Comparison of ENCODE assay signal across 24 cellular contexts in the genomic region with DNA sequence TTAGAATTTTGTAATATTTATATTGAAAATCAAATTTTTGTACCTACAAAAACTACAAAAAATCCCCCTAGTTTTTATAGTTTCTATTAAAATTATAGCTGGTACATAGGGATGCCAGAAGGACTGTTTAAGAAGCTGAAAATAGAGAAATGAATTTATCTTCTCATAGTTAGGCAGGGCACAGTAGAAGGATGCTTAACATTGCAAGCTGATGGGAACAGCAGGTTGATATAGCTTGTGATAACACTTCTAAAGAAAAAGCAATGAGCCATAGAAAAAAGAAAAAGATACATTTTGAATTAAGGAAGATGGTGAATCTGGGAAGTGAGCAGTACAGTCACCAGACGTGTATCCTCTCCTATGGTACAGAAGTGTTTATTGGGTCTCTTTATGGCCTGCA. TPM values are rescaled to one million over a fixed set of nuclear protein-coding genes. Genes with fewer than 3 reads are reported as not detected.
DNase-seq lines count a peak whose midpoint lies in the region; ATAC-seq, FAIRE-seq and TF ChIP-seq lines count a peak whose summit lies in the region.
"Had no signal": no experiment of that assay in that cellular context is flagged by ENCODE, and none has a peak within 500 bp of the region (broad histone marks: within the 10 kb centered on the region; RNA-seq: fewer than 3 reads in every experiment).

No MANE protein-coding gene starts in this region.

- TF ChIP-seq POLR2A in breast epithelium (IDR thresholded peaks at IDR 0.05): no peak
- TF ChIP-seq POLR2A in HCT116 (IDR thresholded peaks at IDR 0.05; ENCODE audit: borderline replicate concordance, extremely low read depth, insufficient read depth, insufficient read length): no peak

- no peak overlapping the region for H3K4me3 ChIP-seq in breast epithelium
- no peak overlapping the region for H3K4me3 ChIP-seq in HCT116 (replicated peaks in 1 of 2; ENCODE audit: low read depth in 1 of 2, low read length in 2 of 2)
- no peak overlapping the region for H3K4me3 ChIP-seq in kidney (ENCODE audit: low read length in 2 of 2)
- H3K4me3 ChIP-seq: left lung, upper lobe of left lung had no signal

- TF ChIP-seq RAD21 in HCT116 (IDR thresholded peaks at IDR 0.05; ENCODE audit: low read depth): no peak

- no peaks in the 10 kb centered on the region for H4K20me1 ChIP-seq in HCT116 (ENCODE audit: insufficient read depth)

- POLR2A ChIA-PET in MCF 10A (lab: Yijun Ruan, JAX): interaction anchor here (0.7 to 1.9 kb wide), 4 partner anchors 13 to 32 kb away, joined by 3 to 8 read pairs (median 4); a partner anchor contains a TSS
- POLR2A ChIA-PET in HCT116 (lab: Charles Lee): no interaction called here

- no peak overlapping the region for H3K27ac ChIP-seq in breast epithelium
- no peak overlapping the region for H3K27ac ChIP-seq in HCT116 (ENCODE audit: low read depth, low read length)
- H3K27ac ChIP-seq in kidney (ENCODE audit: low read depth in 2 of 2, low read length in 2 of 2): no peak overlapping the region
- H3K27ac ChIP-seq: left lung, upper lobe of left lung, VCaP had no signal

- DNase-seq in MCF 10A (ENCODE audit: unreplicated experiment): no peak
- DNase-seq in breast epithelium (ENCODE audit: low spot score in 2 of 2): no peak
- no peak for DNase-seq in HCT116 (ENCODE audit: low read depth, low spot score)
- no peak for DNase-seq in chondrocyte (ENCODE audit: low spot score)
- no peak for DNase-seq in stimulated activated effector memory CD8-positive, alpha-beta T cell treated with anti-CD3 and anti-CD28 coated beads, Interleukin-12 subunit alpha, Interleukin-12 subunit beta, amount 100 ng/mL, for 72 hours (ENCODE audit: low spot score in 2 of 2)
- DNase-seq in kidney: no peak
- no peak for DNase-seq in HTR-8/SVneo (ENCODE audit: insufficient read length, low spot score)
- DNase-seq: activated CD4-positive, alpha-beta T cell treated with anti-CD3 and anti-CD28 coated beads for 48 hours; aorta; CD4-positive, CD25-positive, alpha-beta regulatory T cell; cortex of kidney; effector memory CD8-positive, alpha-beta T cell; EL; Kasumi-1; left lung; NCI-H2107; T-helper 9 cell; upper lobe of left lung had no signal

- no peaks in the 10 kb centered on the region for H3K4me1 ChIP-seq in breast epithelium
- H3K4me1 ChIP-seq in HCT116 (ENCODE audit: control insufficient read depth in 1 of 2, insufficient read depth in 2 of 2, low read length in 2 of 2): no peaks in the 10 kb centered on the region
- no peaks in the 10 kb centered on the region for H3K4me1 ChIP-seq in kidney (ENCODE audit: control insufficient read depth in 1 of 2, insufficient read depth in 1 of 2, low read depth in 1 of 2, low read length in 2 of 2)

- H3K36me3 Mint-ChIP-seq in MCF 10A (ENCODE audit: insufficient read depth, unreplicated experiment) (peaks cover 20% of the 10 kb centered on the region), chondrocyte (ENCODE audit: low read depth) (peaks cover 4% of the 10 kb centered on the region)
- H3K36me3 Mint-ChIP-seq in stimulated activated effector memory CD8-positive, alpha-beta T cell treated with anti-CD3 and anti-CD28 coated beads, Interleukin-12 subunit alpha, Interleukin-12 subunit beta, amount 100 ng/mL, for 72 hours: peaks cover 18% of the 10 kb centered on the region

- BruUV-seq in MCF 10A (replicated peaks; lab: Mats Ljungman, UMichigan) (TSS peak; percentile 7), HCT116 (replicated peaks; lab: Mats Ljungman, UMichigan) (TSS peak; percentile 3)

- H3K4me3 Mint-ChIP-seq in MCF 10A (ENCODE audit: unreplicated experiment): no peak overlapping the region
- H3K4me3 Mint-ChIP-seq in chondrocyte (ENCODE audit: unreplicated experiment): no peak overlapping the region
- H3K4me3 Mint-ChIP-seq in stimulated activated effector memory CD8-positive, alpha-beta T cell treated with anti-CD3 and anti-CD28 coated beads, Interleukin-12 subunit alpha, Interleukin-12 subunit beta, amount 100 ng/mL, for 72 hours: no peak overlapping the region
- H3K4me3 Mint-ChIP-seq: effector memory CD8-positive, alpha-beta T cell; stimulated activated memory B cell treated with anti-CD40 and anti-IgM and Interleukin-4, amounts not matched to agents 10 μg/mL and 1 μg/mL and 100 μg/mL, for 72 hours had no signal

- ATAC-seq in HCT116: no peak
- ATAC-seq in stimulated activated effector memory CD8-positive, alpha-beta T cell treated with anti-CD3 and anti-CD28 coated beads, Interleukin-12 subunit alpha, Interleukin-12 subunit beta, amount 100 ng/mL, for 72 hours: no peak
- no peak for ATAC-seq in HG03045 (IDR thresholded peaks at IDR 0.05; ENCODE audit: unreplicated experiment)
- ATAC-seq: activated naive CD4-positive, alpha-beta T cell treated with anti-CD3 and anti-CD28 coated beads, Interleukin-2, amount 50 U/mL, for 72 hours; effector memory CD8-positive, alpha-beta T cell; left lung; stimulated activated memory B cell treated with anti-CD40 and anti-IgM and Interleukin-4, amounts not matched to agents 10 μg/mL and 1 μg/mL and 100 μg/mL, for 72 hours had no signal

- H3K9me3 Mint-ChIP-seq in MCF 10A (ENCODE audit: unreplicated experiment): no peaks in the 10 kb centered on the region
- peaks cover 8% of the 10 kb centered on the region for H3K9me3 Mint-ChIP-seq in chondrocyte (ENCODE audit: low read depth)
- peaks cover 2% of the 10 kb centered on the region for H3K9me3 Mint-ChIP-seq in stimulated activated effector memory CD8-positive, alpha-beta T cell treated with anti-CD3 and anti-CD28 coated beads, Interleukin-12 subunit alpha, Interleukin-12 subunit beta, amount 100 ng/mL, for 72 hours
- H3K9me3 Mint-ChIP-seq: effector memory CD8-positive, alpha-beta T cell; stimulated activated memory B cell treated with anti-CD40 and anti-IgM and Interleukin-4, amounts not matched to agents 10 μg/mL and 1 μg/mL and 100 μg/mL, for 72 hours had no signal

- H3K36me3 ChIP-seq in breast epithelium: no peaks in the 10 kb centered on the region
- 0 out of 4 replicates have a peak, but pooled peaks cover 0 to 6% of the 10 kb centered on the region in 2 experiments for H3K36me3 ChIP-seq in HCT116 (ENCODE audit: control insufficient read depth in 1 of 2, insufficient read depth in 2 of 2, low read length in 2 of 2)
- peaks cover 0 to 6% of the 10 kb centered on the region in 2 donors for H3K36me3 ChIP-seq in kidney (ENCODE audit: control insufficient read depth in 1 of 2, insufficient read depth in 2 of 2, low read length in 2 of 2)
- H3K36me3 ChIP-seq: upper lobe of left lung had no signal

- H3K27ac Mint-ChIP-seq in MCF 10A (ENCODE audit: low read depth, unreplicated experiment) (no peak overlapping the region), chondrocyte (ENCODE audit: unreplicated experiment) (peak overlapping the region; percentile 3)
- H3K27ac Mint-ChIP-seq in stimulated activated effector memory CD8-positive, alpha-beta T cell treated with anti-CD3 and anti-CD28 coated beads, Interleukin-12 subunit alpha, Interleukin-12 subunit beta, amount 100 ng/mL, for 72 hours: peak overlapping the region; percentile 46
- H3K27ac Mint-ChIP-seq: activated naive CD4-positive, alpha-beta T cell treated with anti-CD3 and anti-CD28 coated beads, Interleukin-2, amount 50 U/mL, for 72 hours; CD4-positive, CD25-positive, alpha-beta regulatory T cell; stimulated activated memory B cell treated with anti-CD40 and anti-IgM and Interleukin-4, amounts not matched to agents 10 μg/mL and 1 μg/mL and 100 μg/mL, for 72 hours had no signal

- no peaks in the 10 kb centered on the region for H3K4me1 Mint-ChIP-seq in MCF 10A (ENCODE audit: insufficient read depth, unreplicated experiment)
- peaks cover 53% of the 10 kb centered on the region for H3K4me1 Mint-ChIP-seq in chondrocyte (ENCODE audit: low read depth)
- peaks cover 37% of the 10 kb centered on the region for H3K4me1 Mint-ChIP-seq in stimulated activated effector memory CD8-positive, alpha-beta T cell treated with anti-CD3 and anti-CD28 coated beads, Interleukin-12 subunit alpha, Interleukin-12 subunit beta, amount 100 ng/mL, for 72 hours

- no peak for FAIRE-seq in kidney (lab: Jason Lieb, UNC)
- FAIRE-seq in HTR-8/SVneo (lab: Jason Lieb, UNC): no peak
- FAIRE-seq: RCC 7860 had no signal

- RAD21 ChIA-PET in HCT116 (lab: Charles Lee; ENCODE audit: low non-redundant PET in 1 of 2, low total read pairs in 2 of 2, uncharacterized antibody in 2 of 2, unreplicated experiment in 2 of 2): no interaction called here

- H3K9ac ChIP-seq in HCT116 (ENCODE audit: low read length): no peak overlapping the region
- no peak overlapping the region for H3K9ac ChIP-seq in kidney (ENCODE audit: low read length in 2 of 2)

- H3K9me3 ChIP-seq in breast epithelium (peaks cover 0 to 10% of the 10 kb centered on the region in 2 donors), HCT116 (ENCODE audit: control insufficient read depth in 1 of 2, insufficient read depth in 1 of 2, low read depth in 1 of 2, low read length in 2 of 2) (no peaks in the 10 kb centered on the region), kidney (ENCODE audit: control insufficient read depth in 1 of 2, low read length in 2 of 2) (no peaks in the 10 kb centered on the region)
- H3K9me3 ChIP-seq: upper lobe of left lung had no signal

- peaks cover 70% of the 10 kb centered on the region for H3K79me2 ChIP-seq in HCT116 (ENCODE audit: insufficient read depth, low read length)

- H3K9me2 ChIP-seq in HCT116 (ENCODE audit: insufficient read depth): no peaks in the 10 kb centered on the region

- H3K27me3 Mint-ChIP-seq in MCF 10A (ENCODE audit: insufficient read depth, unreplicated experiment): no peaks in the 10 kb centered on the region
- H3K27me3 Mint-ChIP-seq in chondrocyte (ENCODE audit: low read depth): no peaks in the 10 kb centered on the region
- H3K27me3 Mint-ChIP-seq: CD4-positive, CD25-positive, alpha-beta regulatory T cell; effector memory CD8-positive, alpha-beta T cell; stimulated activated memory B cell treated with anti-CD40 and anti-IgM and Interleukin-4, amounts not matched to agents 10 μg/mL and 1 μg/mL and 100 μg/mL, for 72 hours had no signal

- H3K4me2 ChIP-seq in HCT116 (ENCODE audit: low read length): no peak overlapping the region

- H3K27me3 ChIP-seq in breast epithelium: no peaks in the 10 kb centered on the region
- no peaks in the 10 kb centered on the region for H3K27me3 ChIP-seq in HCT116 (ENCODE audit: insufficient read depth, low read length)
- H3K27me3 ChIP-seq: left lung, upper lobe of left lung had no signal

- H2AFZ ChIP-seq in HCT116 (ENCODE audit: low read depth, low read length, poor library complexity, severe bottlenecking): no peak overlapping the region

- TF ChIP-seq CTCF in MCF 10A (IDR thresholded peaks at IDR 0.05; ENCODE audit: unreplicated experiment): no peak
- TF ChIP-seq CTCF in breast epithelium (IDR thresholded peaks at IDR 0.05): no peak
- no peak for TF ChIP-seq CTCF in HCT116 (IDR thresholded peaks at IDR 0.05 in 2 of 3, conservative IDR thresholded peaks at IDR 0.05 in 1 of 3; ENCODE audit: borderline replicate concordance in 1 of 3, insufficient read depth in 1 of 3, low read depth in 2 of 3, low read length in 2 of 3)
- TF ChIP-seq CTCF in chondrocyte (IDR thresholded peaks at IDR 0.05): no peak
- TF ChIP-seq CTCF in kidney (IDR thresholded peaks at IDR 0.05; ENCODE audit: borderline replicate concordance, extremely low read depth, insufficient read depth): no peak

- CTCF ChIA-PET in MCF 10A (lab: Yijun Ruan, JAX): interaction anchor here (0.8 kb wide), 1 partner anchor 507 kb away, joined by 4 read pairs; no protein-coding TSS in a partner anchor
- CTCF ChIA-PET in HCT116 (lab: Charles Lee): no interaction called here

- intact Hi-C loops in MCF 10A (cut with micrococcal nuclease): no loop called here
- intact Hi-C loops in breast epithelium (cut with DNase I; ENCODE audit: low total_unique reads): no loop called here
- intact Hi-C loops in HCT116 (cut with micrococcal nuclease): no loop called here
- intact Hi-C loops in kidney (cut with DNase I): no loop called here

RNA-seq across cellular contexts. Expression of a gene that starts 32.0 kb away (rescaled TPM):
- total RNA-seq in MCF 10A (2022) (55.5 and 64.1 TPM in 2 replicates), breast epithelium (100 to 1,000 TPM; 178 to 366 (median 186) TPM), HCT116 (2021; ENCODE audit: unreplicated experiment) (58.7 TPM), chondrocyte (82.9 to 85.4 TPM (median 83.5 TPM) in 3 replicates), kidney (154 TPM)
- polyA plus RNA-seq in HCT116 (2012): 25.2 and 30.5 TPM in 2 replicates
- 22.3 TPM for polyA plus RNA-seq in kidney (ENCODE audit: insufficient read depth, low read depth, low replicate concordance)
- total RNA-seq: H4 had no signal

RNA-seq across cellular contexts. Expression of a gene that starts 32.1 kb away (rescaled TPM):
- total RNA-seq in MCF 10A (2022) (0.56 and 0.68 TPM in 2 replicates), breast epithelium (1 to 10 TPM in 1 of 3 donors, under 1 TPM in 2; 0.44 to 1.1 (median 0.66) TPM), HCT116 (2021; ENCODE audit: unreplicated experiment) (1.4 TPM), chondrocyte (0.62 to 0.82 TPM (median 0.72 TPM) in 3 replicates), kidney (1.7 TPM)
- polyA plus RNA-seq in HCT116 (2012): 0.37 and 0.51 TPM in 2 replicates
- 0.82 TPM for polyA plus RNA-seq in kidney (ENCODE audit: insufficient read depth, low read depth, low replicate concordance)
- total RNA-seq: H4 had no signal
